In the genomic region with DNA sequence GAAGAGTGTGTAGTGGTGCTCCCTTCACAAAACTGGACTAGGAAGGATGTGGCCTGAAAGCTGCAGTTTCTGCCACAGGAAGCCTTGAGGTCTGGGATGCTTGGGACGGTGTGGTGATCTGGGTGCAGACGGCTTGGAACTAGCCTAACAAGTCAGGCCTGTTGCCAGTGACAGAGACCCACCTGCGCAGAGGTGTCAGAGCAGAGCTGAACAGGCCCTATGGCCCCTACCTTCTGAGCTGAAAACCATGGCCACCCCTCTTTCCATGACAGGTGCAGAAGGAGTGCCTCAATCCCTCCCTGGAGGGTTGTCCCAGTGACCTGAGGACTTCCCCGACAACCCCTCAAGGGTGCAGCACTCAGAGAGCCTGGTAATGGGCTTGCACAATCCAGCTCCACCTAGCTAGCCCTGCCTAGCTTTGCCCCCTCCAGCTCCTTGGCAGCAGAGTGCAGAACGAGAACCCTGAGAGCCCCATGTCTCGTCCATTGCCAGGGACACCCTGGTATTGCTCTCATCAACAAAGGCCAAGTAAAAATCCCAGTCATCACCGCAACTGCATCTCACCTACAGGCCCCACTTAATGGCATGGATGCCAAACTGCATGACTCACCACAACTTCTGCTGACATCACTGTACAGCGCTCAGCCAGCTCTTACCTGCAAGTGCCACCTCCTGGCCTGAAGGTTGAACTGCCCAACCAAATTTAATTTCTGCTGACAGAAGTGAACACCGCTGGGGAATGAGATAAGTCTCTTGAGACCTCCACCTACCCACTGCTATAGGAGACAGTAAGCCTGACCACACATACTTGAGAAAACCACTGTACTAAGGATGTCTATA, we compare ENCODE assay signal across 15 cellular contexts.
DNase-seq lines count a peak whose midpoint lies in the region; ATAC-seq and TF ChIP-seq lines count a peak whose summit lies in the region.
"Had no signal": no experiment of that assay in that cellular context is flagged by ENCODE, and none has a peak within 500 bp of the region (broad histone marks: within the 10 kb centered on the region; RNA-seq: fewer than 3 reads in every experiment).

No MANE protein-coding gene starts in this region.

- no peaks in the 10 kb centered on the region for H3K4me1 Mint-ChIP-seq in chondrocyte (ENCODE audit: low read depth)

- H2BK15ac ChIP-seq in mesenchymal stem cell (ENCODE audit: low read depth, poor library complexity, severe bottlenecking) = no peak overlapping the region

- no peak overlapping the region for H3K18ac ChIP-seq in mesenchymal stem cell (ENCODE audit: low read depth in 1 of 2, low read length in 2 of 2)

- no peaks in the 10 kb centered on the region for H3K27me3 Mint-ChIP-seq in chondrocyte (ENCODE audit: low read depth)
- H3K27me3 Mint-ChIP-seq: natural killer cell treated with Interleukin-12 subunit alpha and Interleukin-12 subunit beta and Interleukin-15 and Interleukin-18, amount 100 ng/mL, for 72 hours had no signal

- no peak overlapping the region for H4K91ac ChIP-seq in mesenchymal stem cell (ENCODE audit: low read length)

- no peaks in the 10 kb centered on the region for H3K36me3 ChIP-seq in mesenchymal stem cell (ENCODE audit: control insufficient read depth in 1 of 2, insufficient read depth in 2 of 2, low read depth in 1 of 2, low read length in 2 of 2)
- H3K36me3 ChIP-seq: gastrocnemius medialis had no signal

- H3K4me3 Mint-ChIP-seq in chondrocyte (ENCODE audit: unreplicated experiment) = no peak overlapping the region
- H3K4me3 Mint-ChIP-seq: activated CD8-positive, alpha-beta T cell treated with anti-CD3 and anti-CD28 coated beads, Interleukin-2, amount 10 ng/mL, durations not matched to agents 7 days and 5 days; natural killer cell treated with Interleukin-12 subunit alpha and Interleukin-12 subunit beta and Interleukin-15 and Interleukin-18, amount 100 ng/mL, for 72 hours had no signal

- ATAC-seq in left colon = no peak
- ATAC-seq: activated CD8-positive, alpha-beta T cell treated with anti-CD3 and anti-CD28 coated beads, Interleukin-2, amount 10 ng/mL, durations not matched to agents 7 days and 5 days; gastrocnemius medialis; natural killer cell treated with Interleukin-12 subunit alpha and Interleukin-12 subunit beta and Interleukin-15 and Interleukin-18, amount 100 ng/mL, for 72 hours had no signal

- H3K36me3 Mint-ChIP-seq in chondrocyte (ENCODE audit: low read depth) = peaks cover 3% of the 10 kb centered on the region

- no peaks in the 10 kb centered on the region for H3K4me1 ChIP-seq in mesenchymal stem cell (ENCODE audit: control insufficient read depth, insufficient read depth, low read depth, low read length)
- H3K4me1 ChIP-seq: gastrocnemius medialis, testis had no signal

- no peak overlapping the region for H3K27ac Mint-ChIP-seq in chondrocyte (ENCODE audit: unreplicated experiment)
- H3K27ac Mint-ChIP-seq: activated CD8-positive, alpha-beta T cell treated with anti-CD3 and anti-CD28 coated beads, Interleukin-2, amount 10 ng/mL, durations not matched to agents 7 days and 5 days; natural killer cell treated with Interleukin-12 subunit alpha and Interleukin-12 subunit beta and Interleukin-15 and Interleukin-18, amount 100 ng/mL, for 72 hours had no signal

- H3K9ac ChIP-seq in mesenchymal stem cell (ENCODE audit: low read length) = no peak overlapping the region

- H2AFZ ChIP-seq in mesenchymal stem cell (ENCODE audit: low read depth, low read length) = no peak overlapping the region

- TF ChIP-seq CTCF in GM12872 (IDR thresholded peaks at IDR 0.05; ENCODE audit: insufficient read depth, low read depth, low read length) (0 out of 3 replicates have a peak, but pooled peaks have one; percentile 14), chondrocyte (IDR thresholded peaks at IDR 0.05) (peak; percentile 12)

- no peaks in the 10 kb centered on the region for H3K27me3 ChIP-seq in mesenchymal stem cell (ENCODE audit: control insufficient read depth in 1 of 2, insufficient read depth in 1 of 2, low read length in 2 of 2)
- H3K27me3 ChIP-seq: gastrocnemius medialis, testis had no signal

- H3K4me2 ChIP-seq in mesenchymal stem cell (ENCODE audit: low read length, poor library complexity, severe bottlenecking) = no peak overlapping the region

- H3K14ac ChIP-seq in mesenchymal stem cell (ENCODE audit: low read length in 2 of 2) = no peak overlapping the region

- no peak overlapping the region for H2BK5ac ChIP-seq in mesenchymal stem cell (ENCODE audit: low read depth, low read length, poor library complexity, severe bottlenecking)

- no peak overlapping the region for H3K23ac ChIP-seq in mesenchymal stem cell (ENCODE audit: low read length in 2 of 2)

- peaks cover 45% of the 10 kb centered on the region for H3K9me3 Mint-ChIP-seq in chondrocyte (ENCODE audit: low read depth)

- no peaks in the 10 kb centered on the region for H3K79me1 ChIP-seq in mesenchymal stem cell (replicated peaks; ENCODE audit: low read length, poor library complexity, severe bottlenecking)

- no peak overlapping the region for H4K8ac ChIP-seq in mesenchymal stem cell (ENCODE audit: low read length)

- 70% methylated on average over 9 of the region's 9 CpGs for WGBS in mesenchymal stem cell

- no peak overlapping the region for H2AK5ac ChIP-seq in mesenchymal stem cell (ENCODE audit: low read length, severe bottlenecking)

- no peak overlapping the region for H3K4ac ChIP-seq in mesenchymal stem cell (ENCODE audit: low read depth in 1 of 2, low read length in 2 of 2)

- no peak overlapping the region for H3K27ac ChIP-seq in mesenchymal stem cell (ENCODE audit: low read length, poor library complexity, severe bottlenecking)
- H3K27ac ChIP-seq: gastrocnemius medialis, SK-N-MC, testis had no signal

- TF ChIP-seq RAD21 in Ishikawa (IDR thresholded peaks at IDR 0.05; ENCODE audit: low read depth) = peak; percentile 8; the same call in 1 of the 2 replicates

- no peak overlapping the region for H2BK120ac ChIP-seq in mesenchymal stem cell (ENCODE audit: low read depth, low read length)

- peak overlapping the region in 1 of 2 experiments; percentile 11 for H3K4me3 ChIP-seq in mesenchymal stem cell (ENCODE audit: insufficient read depth in 1 of 2, low read depth in 1 of 2, low read length in 2 of 2)
- H3K4me3 ChIP-seq: gastrocnemius medialis, SK-N-MC, testis had no signal

- no peak for TF ChIP-seq EP300 in Ishikawa (IDR thresholded peaks at IDR 0.05; ENCODE audit: borderline replicate concordance)

- H2BK12ac ChIP-seq in mesenchymal stem cell (ENCODE audit: low read length in 2 of 2) = no peak overlapping the region

- DNase-seq in chondrocyte (ENCODE audit: low spot score) (no peak), mesenchymal stem cell (peak; percentile 6), left colon (no peak), amygdala (lab: John Stamatoyannopoulos, UW) (no peak), GOT3 (lab: John Stamatoyannopoulos, UW) (no peak), head of caudate nucleus (no peak)
- DNase-seq: activated CD8-positive, alpha-beta T cell treated with anti-CD3 and anti-CD28 coated beads, Interleukin-2, amount 10 ng/mL, durations not matched to agents 7 days and 5 days; gastrocnemius medialis; NCI-H1105 treated with DMSO at 0.1 percent for 48 hours; stimulated activated CD4-positive, alpha-beta T cell treated with anti-CD3 and anti-CD28 coated beads, Interleukin-1b, Interleukin-23, amount 100 ng/mL, for 48 hours; testis had no signal

- intact Hi-C loops in left colon (cut with DNase I, micrococcal nuclease) = no loop called here
- intact Hi-C loops in head of caudate nucleus (cut with DNase I) = no loop called here

- H3K9me3 ChIP-seq in mesenchymal stem cell (ENCODE audit: control insufficient read depth, low read length) = peaks cover 79% of the 10 kb centered on the region
- H3K9me3 ChIP-seq: gastrocnemius medialis, testis had no signal

TF ChIP-seq in Ishikawa, 13 proteins besides CTCF, POLR2A, EP300 and RAD21:
- TF ChIP-seq, protein P1, sequence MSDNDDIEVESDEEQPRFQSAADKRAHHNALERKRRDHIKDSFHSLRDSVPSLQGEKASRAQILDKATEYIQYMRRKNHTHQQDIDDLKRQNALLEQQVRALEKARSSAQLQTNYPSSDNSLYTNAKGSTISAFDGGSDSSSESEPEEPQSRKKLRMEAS (IDR thresholded peaks at IDR 0.05) = no peak
